ENCODE assay signal across 22 cellular contexts in genomic region chr1:58994664-58995063, GRCh38.
"Had no signal": no experiment of that assay in that cellular context is flagged by ENCODE, and none has a peak within 500 bp of the region (broad histone marks: within the 10 kb centered on the region; RNA-seq: fewer than 3 reads in every experiment).

No MANE protein-coding gene starts in this region.

- H3K36me3 Mint-ChIP-seq: stimulated activated naive B cell treated with anti-CD40 and anti-IgM and Interleukin-4, amounts not matched to agents 10 μg/mL and 1 μg/mL and 100 μg/mL, for 72 hours had no signal

- H3K9me3 ChIP-seq: left ventricle myocardium inferior, psoas muscle, sigmoid colon, testis, tibial nerve, upper lobe of right lung, vagina had no signal

- H3K4me3 ChIP-seq: coronary artery, left ventricle myocardium inferior, lung, psoas muscle, sigmoid colon, skin epidermis, testis, tibial nerve, upper lobe of right lung, vagina had no signal

- H3K9me3 Mint-ChIP-seq: endodermal cell; nephron progenitor cell; stimulated activated naive B cell treated with anti-CD40 and anti-IgM and Interleukin-4, amounts not matched to agents 10 μg/mL and 1 μg/mL and 100 μg/mL, for 72 hours; stimulated activated naive CD8-positive, alpha-beta T cell treated with anti-CD3 and anti-CD28 coated beads, Interleukin-15, amount 100 ng/mL, for 72 hours had no signal

- H3K27me3 Mint-ChIP-seq: stimulated activated naive B cell treated with anti-CD40 and anti-IgM and Interleukin-4, amounts not matched to agents 10 μg/mL and 1 μg/mL and 100 μg/mL, for 72 hours; stimulated activated naive CD8-positive, alpha-beta T cell treated with anti-CD3 and anti-CD28 coated beads, Interleukin-15, amount 100 ng/mL, for 72 hours had no signal

- H3K36me3 ChIP-seq: left ventricle myocardium inferior, sigmoid colon, tibial nerve, upper lobe of right lung, vagina had no signal

- H3K27me3 ChIP-seq: foreskin keratinocyte, sigmoid colon, testis, tibial nerve, upper lobe of right lung, vagina had no signal

- H3K4me3 Mint-ChIP-seq: endodermal cell; nephron progenitor cell; stimulated activated naive B cell treated with anti-CD40 and anti-IgM and Interleukin-4, amounts not matched to agents 10 μg/mL and 1 μg/mL and 100 μg/mL, for 72 hours; stimulated activated naive CD8-positive, alpha-beta T cell treated with anti-CD3 and anti-CD28 coated beads, Interleukin-15, amount 100 ng/mL, for 72 hours had no signal

- FAIRE-seq: kidney had no signal

- H3K27ac Mint-ChIP-seq: endodermal cell; nephron progenitor cell; stimulated activated naive B cell treated with anti-CD40 and anti-IgM and Interleukin-4, amounts not matched to agents 10 μg/mL and 1 μg/mL and 100 μg/mL, for 72 hours; stimulated activated naive CD8-positive, alpha-beta T cell treated with anti-CD3 and anti-CD28 coated beads, Interleukin-15, amount 100 ng/mL, for 72 hours had no signal

- H3K27ac ChIP-seq: coronary artery, foreskin keratinocyte, left ventricle myocardium inferior, psoas muscle, sigmoid colon, skin epidermis, testis, tibial nerve, upper lobe of right lung, vagina had no signal

- H3K4me1 ChIP-seq: foreskin keratinocyte, psoas muscle, sigmoid colon, testis, upper lobe of right lung had no signal

- DNase-seq: effector CD4-positive, alpha-beta T cell; foreskin keratinocyte; kidney; left cardiac atrium; left ventricle myocardium inferior; mesenchymal stem cell; midbrain; nephron progenitor cell; psoas muscle; sigmoid colon; stimulated activated CD4-positive, alpha-beta T cell treated with anti-CD3 and anti-CD28 coated beads, Interleukin-2, amount 100 ng/mL, for 24 hours; stimulated activated CD4-positive, alpha-beta T cell treated with anti-CD3 and anti-CD28 coated beads, Interleukin-4, amount 100 ng/mL, for 4 hours; stimulated activated naive B cell treated with anti-CD40 and anti-IgM and Interleukin-4, amounts not matched to agents 10 μg/mL and 1 μg/mL and 100 μg/mL, for 72 hours; stimulated activated naive CD8-positive, alpha-beta T cell treated with anti-CD3 and anti-CD28 coated beads, Interleukin-15, amount 100 ng/mL, for 72 hours; testis; upper lobe of right lung had no signal

- ATAC-seq: foreskin keratinocyte; psoas muscle; stimulated activated naive B cell treated with anti-CD40 and anti-IgM and Interleukin-4, amounts not matched to agents 10 μg/mL and 1 μg/mL and 100 μg/mL, for 72 hours; stimulated activated naive CD8-positive, alpha-beta T cell treated with anti-CD3 and anti-CD28 coated beads, Interleukin-15, amount 100 ng/mL, for 72 hours; upper lobe of right lung had no signal
